1 cellular context compared by ENCODE assay signal in genomic region chr5:172403191-172403794, GRCh38.
A peak's percentile ranks its signal among the peaks of the same experiment; 100 is the strongest.
TF ChIP-seq lines count a peak whose summit lies in the region.

No MANE protein-coding gene starts in this region.

TF ChIP-seq in K562, 482 proteins besides CTCF, POLR2A, EP300 and RAD21 (continued from another document):
- TF ChIP-seq ZBTB12 (CRISPR knock-in tag; IDR thresholded peaks at IDR 0.05) (no peak), ZBTB5 (IDR thresholded peaks at IDR 0.05) (no peak), MTF1 (CRISPR knock-in tag; IDR thresholded peaks at IDR 0.05; ENCODE audit: borderline replicate concordance) (no peak), ZNF695 (CRISPR knock-in tag; IDR thresholded peaks at IDR 0.05) (no peak), ZNF316 (IDR thresholded peaks at IDR 0.05) (peak; percentile 81), TEAD4 (IDR thresholded peaks at IDR 0.05; ENCODE audit: low read length) (no peak), TEAD4 (CRISPR knock-in tag; IDR thresholded peaks at IDR 0.05; ENCODE audit: borderline replicate concordance) (no peak)
TF ChIP-seq in K562: peak in this region for 5.
